24 cellular contexts compared by ENCODE assay signal in genomic region chr1:7994827-7995226, GRCh38. TPM values are rescaled to one million over a fixed set of nuclear protein-coding genes. Genes with fewer than 3 reads are reported as not detected.
"Had no signal": no experiment of that assay in that cellular context is flagged by ENCODE, and none has a peak within 500 bp of the region (broad histone marks: within the 10 kb centered on the region; RNA-seq: fewer than 3 reads in every experiment).

No MANE protein-coding gene starts in this region.

- H3K4me3 ChIP-seq: breast epithelium, gastrocnemius medialis, left lung, sigmoid colon, tibial artery, uterus had no signal

- H3K9me3 Mint-ChIP-seq: activated CD4-positive, alpha-beta T cell treated with anti-CD3 and anti-CD28 coated beads, Interleukin-2, amount 10 ng/mL, durations not matched to agents 24 days and 14 days; activated naive CD4-positive, alpha-beta T cell treated with anti-CD3 and anti-CD28 coated beads, Interleukin-2, amount 10 ng/mL, durations not matched to agents 7 days and 5 days; activated naive CD8-positive, alpha-beta T cell treated with anti-CD3 and anti-CD28 coated beads, Interleukin-2, amount 50 U/mL, for 24 hours; activated T-cell treated with anti-CD3 and anti-CD28 coated beads, Interleukin-2, amount 50 U/mL, for 4 hours had no signal

- H3K36me3 ChIP-seq: breast epithelium, gastrocnemius medialis, sigmoid colon, tibial artery, uterus had no signal

- H3K9me3 ChIP-seq: breast epithelium, gastrocnemius medialis, left lung, sigmoid colon, tibial artery, uterus had no signal

- H3K27ac Mint-ChIP-seq: activated CD4-positive, alpha-beta T cell treated with anti-CD3 and anti-CD28 coated beads, Interleukin-2, amount 10 ng/mL, durations not matched to agents 24 days and 14 days; activated naive CD4-positive, alpha-beta T cell treated with anti-CD3 and anti-CD28 coated beads, Interleukin-2, amount 10 ng/mL, durations not matched to agents 7 days and 5 days had no signal

- ATAC-seq: activated naive CD8-positive, alpha-beta T cell treated with anti-CD3 and anti-CD28 coated beads, Interleukin-2, amount 50 U/mL, for 24 hours; activated T-cell treated with anti-CD3 and anti-CD28 coated beads, Interleukin-2, amount 50 U/mL, for 4 hours; esophagus mucosa; gastrocnemius medialis; left lung had no signal

- H3K27ac ChIP-seq: breast epithelium, gastrocnemius medialis, left lung, parathyroid adenoma, sigmoid colon, tibial artery, uterus had no signal

- DNase-seq: activated CD4-positive, alpha-beta T cell treated with anti-CD3 and anti-CD28 coated beads, Interleukin-2, amount 10 ng/mL, durations not matched to agents 24 days and 14 days; activated CD8-positive, alpha-beta memory T cell treated with anti-CD3 and anti-CD28 coated beads, Interleukin-2, amount 50 U/mL, for 4 hours; activated effector memory CD4-positive, alpha-beta T cell treated with Interleukin-2 at 50 U/mL for 16 hours; activated naive CD4-positive, alpha-beta T cell treated with anti-CD3 and anti-CD28 coated beads, Interleukin-2, amount 10 ng/mL, durations not matched to agents 7 days and 5 days; activated naive CD8-positive, alpha-beta T cell treated with anti-CD3 and anti-CD28 coated beads, Interleukin-2, amount 50 U/mL, for 24 hours; activated T-cell treated with anti-CD3 and anti-CD28 coated beads, Interleukin-2, amount 50 U/mL, for 4 hours; anterior cingulate cortex; cerebellar nuclear complex; cortex of kidney; effector CD8-positive, alpha-beta T cell; gastrocnemius medialis; head of caudate nucleus; kidney; left lung; mammary epithelial cell; naive B cell; sigmoid colon; stimulated activated naive CD4-positive, alpha-beta T cell treated with Interleukin-2 at 50 U/mL for 16 hours; substantia nigra; uterus had no signal

- H3K27me3 Mint-ChIP-seq: activated CD4-positive, alpha-beta T cell treated with anti-CD3 and anti-CD28 coated beads, Interleukin-2, amount 10 ng/mL, durations not matched to agents 24 days and 14 days; activated naive CD4-positive, alpha-beta T cell treated with anti-CD3 and anti-CD28 coated beads, Interleukin-2, amount 10 ng/mL, durations not matched to agents 7 days and 5 days; activated naive CD8-positive, alpha-beta T cell treated with anti-CD3 and anti-CD28 coated beads, Interleukin-2, amount 50 U/mL, for 24 hours; naive B cell had no signal

- H3K27me3 ChIP-seq: breast epithelium, gastrocnemius medialis, left lung, sigmoid colon, tibial artery, uterus had no signal

- H3K4me1 Mint-ChIP-seq: activated CD4-positive, alpha-beta T cell treated with anti-CD3 and anti-CD28 coated beads, Interleukin-2, amount 10 ng/mL, durations not matched to agents 24 days and 14 days; activated naive CD4-positive, alpha-beta T cell treated with anti-CD3 and anti-CD28 coated beads, Interleukin-2, amount 10 ng/mL, durations not matched to agents 7 days and 5 days had no signal

- H3K4me1 ChIP-seq: breast epithelium, gastrocnemius medialis, left lung, parathyroid adenoma, uterus had no signal

- H3K4me3 Mint-ChIP-seq: activated CD4-positive, alpha-beta T cell treated with anti-CD3 and anti-CD28 coated beads, Interleukin-2, amount 10 ng/mL, durations not matched to agents 24 days and 14 days; activated naive CD4-positive, alpha-beta T cell treated with anti-CD3 and anti-CD28 coated beads, Interleukin-2, amount 10 ng/mL, durations not matched to agents 7 days and 5 days; activated naive CD8-positive, alpha-beta T cell treated with anti-CD3 and anti-CD28 coated beads, Interleukin-2, amount 50 U/mL, for 24 hours; activated T-cell treated with anti-CD3 and anti-CD28 coated beads, Interleukin-2, amount 50 U/mL, for 4 hours had no signal

RNA-seq across cellular contexts. Expression of gene TNFRSF9, which starts 54.2 kb away (rescaled TPM):
- total RNA-seq: mammary epithelial cell, sigmoid colon, uterus had no signal
- polyA plus RNA-seq: mammary epithelial cell had no signal
